10 cellular contexts compared by ENCODE assay signal in genomic region chr1:112744019-112744578, GRCh38. TPM values are rescaled to one million over a fixed set of nuclear protein-coding genes. Genes with fewer than 3 reads are reported as not detected.
DNase-seq lines count a peak whose midpoint lies in the region; ATAC-seq, FAIRE-seq and TF ChIP-seq lines count a peak whose summit lies in the region.
"Had no signal": no experiment of that assay in that cellular context is flagged by ENCODE, and none has a peak within 500 bp of the region (broad histone marks: within the 10 kb centered on the region; RNA-seq: fewer than 3 reads in every experiment).

No MANE protein-coding gene starts in this region.

- intact Hi-C loops in right lobe of liver (cut with DNase I) (no loop called here), HepG2 (cut with micrococcal nuclease; ENCODE audit: unreplicated experiment) (no loop called here), esophagus squamous epithelium (cut with DNase I) (no loop called here), aorta (cut with DNase I) (no loop called here)

- no peak overlapping the region for H3K4me3 ChIP-seq in right lobe of liver
- no peak overlapping the region for H3K4me3 ChIP-seq in HepG2 (replicated peaks in 1 of 3; ENCODE audit: insufficient read depth in 1 of 3, low read depth in 2 of 3, low read length in 3 of 3)
- H3K4me3 ChIP-seq in esophagus squamous epithelium: peak overlapping the region; percentile 14 to 59 (median 43)
- no peak overlapping the region for H3K4me3 ChIP-seq in aorta (ENCODE audit: low read length in 2 of 2)

- H3K36me3 Mint-ChIP-seq in naive B cell: no peaks in the 10 kb centered on the region
- H3K36me3 Mint-ChIP-seq: memory B cell had no signal

- H3K36me3 ChIP-seq in right lobe of liver (no peaks in the 10 kb centered on the region), HepG2 (replicated peaks in 1 of 2; ENCODE audit: control insufficient read depth in 1 of 2, insufficient read depth in 2 of 2, low read length in 2 of 2) (no peaks in the 10 kb centered on the region), esophagus squamous epithelium (no peaks in the 10 kb centered on the region), aorta (ENCODE audit: control insufficient read depth in 1 of 2, insufficient read depth in 2 of 2, low read length in 1 of 2) (no peaks in the 10 kb centered on the region)

- H3K27ac ChIP-seq in right lobe of liver: no peak overlapping the region
- H3K27ac ChIP-seq in HepG2 (ENCODE audit: extremely low read length, insufficient read depth, low read length): no peak overlapping the region
- H3K27ac ChIP-seq in esophagus squamous epithelium: no peak overlapping the region
- no peak overlapping the region for H3K27ac ChIP-seq in aorta (ENCODE audit: low read depth in 1 of 2, low read length in 2 of 2)

- H3K4me1 Mint-ChIP-seq in naive B cell: peaks cover 0 to 7% (median 4%) of the 10 kb centered on the region in 3 donors
- H3K4me1 Mint-ChIP-seq: memory B cell had no signal

- no peaks in the 10 kb centered on the region for H4K20me1 ChIP-seq in HepG2 (ENCODE audit: insufficient read depth, low read length)

- peaks cover 0 to 11% (median 2%) of the 10 kb centered on the region in 7 donors for H3K9me3 Mint-ChIP-seq in naive B cell

- no peak for TF ChIP-seq RAD21 in HepG2 (CRISPR knock-in tag; IDR thresholded peaks at IDR 0.05)

- no peak for FAIRE-seq in HepG2 (lab: Jason Lieb, UNC)

- no peak overlapping the region for H3K27ac Mint-ChIP-seq in naive B cell
- H3K27ac Mint-ChIP-seq: memory B cell had no signal

- BruUV-seq in HepG2 (replicated peaks; lab: Mats Ljungman, UMichigan): no TSS peak

- H3K4me1 ChIP-seq in right lobe of liver (no peaks in the 10 kb centered on the region), HepG2 (ENCODE audit: insufficient read depth, low read length) (no peaks in the 10 kb centered on the region), esophagus squamous epithelium (peaks cover 6 to 13% (median 10%) of the 10 kb centered on the region in 3 donors), aorta (ENCODE audit: control insufficient read depth in 1 of 2, insufficient read depth in 2 of 2, low read length in 2 of 2) (no peaks in the 10 kb centered on the region)

- H3K9me3 ChIP-seq in right lobe of liver: no peaks in the 10 kb centered on the region
- H3K9me3 ChIP-seq in HepG2 (ENCODE audit: low read length): no peaks in the 10 kb centered on the region
- no peaks in the 10 kb centered on the region for H3K9me3 ChIP-seq in esophagus squamous epithelium
- no peaks in the 10 kb centered on the region for H3K9me3 ChIP-seq in aorta (ENCODE audit: control insufficient read depth, low read length)

- H3K4me3 Mint-ChIP-seq in naive B cell: peak overlapping the region in 6 of 8 donors; percentile 11 to 81 (median 50)
- H3K4me3 Mint-ChIP-seq: memory B cell had no signal

- POLR2A ChIA-PET in HepG2 (lab: Yijun Ruan, JAX): no interaction called here

- CTCF ChIA-PET in HepG2 (lab: Yijun Ruan, JAX; ENCODE audit: low intra/inter-chr PET ratio, low total read pairs): no interaction called here

- TF ChIP-seq EP300 in HepG2 (IDR thresholded peaks at IDR 0.05; ENCODE audit: low read depth in 2 of 2, low read length in 2 of 2) (no peak), HepG2 (CRISPR knock-in tag; IDR thresholded peaks at IDR 0.05; ENCODE audit: borderline replicate concordance) (no peak)

- no peak overlapping the region for H2AFZ ChIP-seq in HepG2 (ENCODE audit: low read length)

- TF ChIP-seq CTCF in right lobe of liver (IDR thresholded peaks at IDR 0.05): peak in 1 of 4 donors; percentile 13
- TF ChIP-seq CTCF in HepG2 (CRISPR knock-in tag; IDR thresholded peaks at IDR 0.05): no peak
- TF ChIP-seq CTCF in esophagus squamous epithelium (IDR thresholded peaks at IDR 0.05): peak in 3 of 6 experiments; percentile 19 to 56 (median 20)
- no peak for TF ChIP-seq CTCF in GM20000 (IDR thresholded peaks at IDR 0.05; ENCODE audit: extremely low read depth, missing control alignments)

- peaks cover 66 to 84% (median 74%) of the 10 kb centered on the region in 3 donors for H3K27me3 Mint-ChIP-seq in naive B cell

- no peaks in the 10 kb centered on the region for H3K79me2 ChIP-seq in HepG2 (ENCODE audit: insufficient read depth, low read length)

- peaks cover 0 to 12% of the 10 kb centered on the region in 2 donors for H3K27me3 ChIP-seq in right lobe of liver
- H3K27me3 ChIP-seq in HepG2 (ENCODE audit: control insufficient read depth in 1 of 2, insufficient read depth in 2 of 2, low read length in 2 of 2): 0 out of 5 replicates have a peak, but pooled peaks cover 0 to 4% of the 10 kb centered on the region in 2 experiments
- peaks cover 0 to 46% (median 3%) of the 10 kb centered on the region in 4 donors for H3K27me3 ChIP-seq in esophagus squamous epithelium
- H3K27me3 ChIP-seq in aorta (ENCODE audit: control insufficient read depth in 1 of 2, insufficient read depth in 2 of 2, low read length in 1 of 2): no peaks in the 10 kb centered on the region

- DNase-seq in right lobe of liver: no peak
- no peak for DNase-seq in HepG2 (ENCODE audit: low spot score)
- DNase-seq in esophagus squamous epithelium (lab: John Stamatoyannopoulos, UW): no peak
- no peak for DNase-seq in naive B cell
- peak; percentile 58 to 82 for DNase-seq in aorta
- no peak for DNase-seq in activated naive CD4-positive, alpha-beta T cell (lab: John Stamatoyannopoulos, UW)
- no peak for DNase-seq in GM20000 (ENCODE audit: low spot score)
- DNase-seq: NCI-H2081 treated with DMSO at 0.1 percent for 48 hours had no signal

- peak; percentile 25 to 50 (median 36) for ATAC-seq in right lobe of liver
- ATAC-seq in HepG2: no peak
- no peak for ATAC-seq in naive B cell (ENCODE audit: low read depth in 2 of 2)
- peak; percentile 73 for ATAC-seq in aorta (ENCODE audit: low FRiP score)
- no peak for ATAC-seq in GM21723 (IDR thresholded peaks at IDR 0.05; ENCODE audit: unreplicated experiment)

- in situ Hi-C loops in HepG2 (cut with HindIII; ENCODE audit: extremely low pct_ligation_motif_present, low pct_unique_long_range_greater_than_20kb): no loop called here

- H3K4me2 ChIP-seq in HepG2 (ENCODE audit: low read depth, low read length): no peak overlapping the region

- no peak for TF ChIP-seq POLR2A in right lobe of liver (IDR thresholded peaks at IDR 0.05)
- no peak for TF ChIP-seq POLR2A in HepG2 (IDR thresholded peaks at IDR 0.05; ENCODE audit: insufficient read depth in 1 of 2, low read depth in 2 of 2, low read length in 2 of 2)
- TF ChIP-seq POLR2A in esophagus squamous epithelium (IDR thresholded peaks at IDR 0.05): no peak

- 20% methylated on average over 2 of the region's 58 CpGs for WGBS in right lobe of liver (ENCODE audit: insufficient coverage, low coverage, low lambda C conversion rate, missing lambda C conversion rate)
- 91% methylated on average over 34 of the region's 58 CpGs for WGBS in HepG2 (ENCODE audit: low lambda C conversion rate)
- 10% methylated on average over 2 of the region's 58 CpGs; no CpG with 5 or more reads in 1 of the 2 donors for WGBS in esophagus squamous epithelium, 2 donors
- WGBS in aorta, 2 donors: 3 to 5% methylated on average over 58 of the region's 58 CpGs

- no peak overlapping the region for H3K9ac ChIP-seq in HepG2 (ENCODE audit: insufficient read depth, low read depth, low read length)

RNA-seq across cellular contexts. Expression of gene PPM1J, which starts 29.0 kb away (rescaled TPM):
- 1 to 10 TPM in 1 of 6 experiments, under 1 TPM in 5; 0.15 to 1.2 (median 0.40) TPM for total RNA-seq in right lobe of liver
- total RNA-seq in HepG2 (2016; rRNA removed; fragmentation: Illumina TruSeq; extraction: Trizol): 0.07 TPM in 1 of 2 replicates, not detected in the other
- not detected in 2 replicates for total RNA-seq in HepG2 (2016; cell fraction: cytosol; rRNA removed; fragmentation: Illumina TruSeq; extraction: Trizol; ENCODE audit: low read depth)
- total RNA-seq in HepG2 (2016; cell fraction: insoluble cytoplasmic fraction; rRNA removed; fragmentation: Illumina TruSeq; extraction: Trizol): 0.09 and 0.11 TPM in 2 replicates
- 0.12 TPM in 1 of 2 replicates, not detected in the other for total RNA-seq in HepG2 (2016; cell fraction: membrane; rRNA removed; fragmentation: Illumina TruSeq; extraction: Trizol)
- total RNA-seq in HepG2 (2016; cell fraction: nucleus; rRNA removed; fragmentation: Illumina TruSeq; extraction: Trizol): not detected in 2 replicates
- polyA plus RNA-seq in HepG2 (2011; rRNA removed): 0.22 and 0.50 TPM in 2 replicates
- polyA plus RNA-seq in HepG2 (2011; cell fraction: cytosol; rRNA removed): 0.36 and 0.40 TPM in 2 replicates
- 1.2 TPM in 2 replicates for polyA plus RNA-seq in HepG2 (2011; cell fraction: nucleus; rRNA removed)
- polyA plus RNA-seq in HepG2 (2012): 0.32 and 0.37 TPM in 2 replicates
- polyA plus RNA-seq in HepG2 (2016; cell fraction: cytosol; fragmentation: Illumina TruSeq; extraction: Trizol; ENCODE audit: low read depth): not detected in 2 replicates
- not detected in 2 replicates for polyA plus RNA-seq in HepG2 (2016; cell fraction: insoluble cytoplasmic fraction; fragmentation: Illumina TruSeq; extraction: Trizol; ENCODE audit: low read depth)
- polyA plus RNA-seq in HepG2 (2016; cell fraction: membrane; fragmentation: Illumina TruSeq; extraction: Trizol; ENCODE audit: low read depth): 0.09 TPM in 1 of 2 replicates, not detected in the other
- not detected in 2 replicates for polyA plus RNA-seq in HepG2 (2016; cell fraction: nucleus; fragmentation: Illumina TruSeq; extraction: Trizol; ENCODE audit: insufficient read depth, low read depth)
- polyA minus RNA-seq in HepG2 (2011; rRNA and poly(A)+ RNA removed; ENCODE audit: low replicate concordance): 0.30 and 0.49 TPM in 2 replicates
- not detected in 2 replicates for polyA minus RNA-seq in HepG2 (2011; cell fraction: cytosol; rRNA and poly(A)+ RNA removed)
- not detected in 2 replicates for polyA minus RNA-seq in HepG2 (2011; cell fraction: nucleus; rRNA and poly(A)+ RNA removed)
- total RNA-seq in esophagus squamous epithelium: 1 to 10 TPM; 2.2 to 4.8 (median 2.9) TPM
- polyA plus RNA-seq in naive B cell (ENCODE audit: low read depth in 6 of 6): 1 to 10 TPM in 5 of 6 donors, under 1 TPM in 1; 0.48 to 3.1 (median 1.5) TPM
- 1 to 10 TPM; 3.7 to 4.3 TPM for total RNA-seq in aorta
- polyA plus RNA-seq in aorta: 1 to 10 TPM in 1 of 2 donors, not detected in 1; 7.1 TPM

RNA-seq across cellular contexts. Expression of gene RHOC, which starts 37.2 kb away (rescaled TPM):
- total RNA-seq in right lobe of liver (100 to 1,000 TPM in 3 of 6 experiments, 10 to 100 TPM in 3; 47.9 to 207 (median 107) TPM), HepG2 (2016; rRNA removed; fragmentation: Illumina TruSeq; extraction: Trizol) (64.3 and 67.4 TPM in 2 replicates), esophagus squamous epithelium (100 to 1,000 TPM in 2 of 4 donors, 10 to 100 TPM in 2; 49.9 to 108 (median 78.0) TPM), aorta (100 to 1,000 TPM; 269 to 316 TPM)
- total RNA-seq in HepG2 (2016; cell fraction: cytosol; rRNA removed; fragmentation: Illumina TruSeq; extraction: Trizol; ENCODE audit: low read depth): 40.7 and 41.9 TPM in 2 replicates
- total RNA-seq in HepG2 (2016; cell fraction: insoluble cytoplasmic fraction; rRNA removed; fragmentation: Illumina TruSeq; extraction: Trizol): 68.8 and 78.0 TPM in 2 replicates
- 52.1 and 54.9 TPM in 2 replicates for total RNA-seq in HepG2 (2016; cell fraction: membrane; rRNA removed; fragmentation: Illumina TruSeq; extraction: Trizol)
- 31.5 and 32.7 TPM in 2 replicates for total RNA-seq in HepG2 (2016; cell fraction: nucleus; rRNA removed; fragmentation: Illumina TruSeq; extraction: Trizol)
- polyA plus RNA-seq in HepG2 (2011; rRNA removed) (182 and 203 TPM in 2 replicates), naive B cell (ENCODE audit: low read depth in 6 of 6) (10 to 100 TPM; 34.7 to 85.7 (median 52.0) TPM), aorta (100 to 1,000 TPM; 433 to 540 TPM)
- 242 and 267 TPM in 2 replicates for polyA plus RNA-seq in HepG2 (2011; cell fraction: cytosol; rRNA removed)
- 113 and 161 TPM in 2 replicates for polyA plus RNA-seq in HepG2 (2011; cell fraction: nucleus; rRNA removed)
- 110 and 146 TPM in 2 replicates for polyA plus RNA-seq in HepG2 (2012)
- polyA plus RNA-seq in HepG2 (2016; cell fraction: cytosol; fragmentation: Illumina TruSeq; extraction: Trizol; ENCODE audit: low read depth): 46.2 and 50.8 TPM in 2 replicates
- polyA plus RNA-seq in HepG2 (2016; cell fraction: insoluble cytoplasmic fraction; fragmentation: Illumina TruSeq; extraction: Trizol; ENCODE audit: low read depth): 85.4 and 98.1 TPM in 2 replicates
- polyA plus RNA-seq in HepG2 (2016; cell fraction: membrane; fragmentation: Illumina TruSeq; extraction: Trizol; ENCODE audit: low read depth): 52.0 and 55.8 TPM in 2 replicates
- 65.0 and 66.7 TPM in 2 replicates for polyA plus RNA-seq in HepG2 (2016; cell fraction: nucleus; fragmentation: Illumina TruSeq; extraction: Trizol; ENCODE audit: insufficient read depth, low read depth)
- 93.1 and 215 TPM in 2 replicates for polyA minus RNA-seq in HepG2 (2011; rRNA and poly(A)+ RNA removed; ENCODE audit: low replicate concordance)
- polyA minus RNA-seq in HepG2 (2011; cell fraction: cytosol; rRNA and poly(A)+ RNA removed): 55.3 and 74.0 TPM in 2 replicates
- 47.8 and 64.6 TPM in 2 replicates for polyA minus RNA-seq in HepG2 (2011; cell fraction: nucleus; rRNA and poly(A)+ RNA removed)

Comparison
In these comparisons a context has a peak if more than half of its experiments do, and no peak if none do; other contexts are left out.
1. ATAC-seq: peak in right lobe of liver (4 of 4) and aorta (single experiment); none in HepG2 (single experiment), naive B cell (0 of 2) and GM21723 (single experiment).
2. DNase-seq: peak in aorta (2 of 2); none in right lobe of liver (0 of 3), HepG2 (single experiment), esophagus squamous epithelium (single experiment), naive B cell (single experiment), activated naive CD4-positive, alpha-beta T cell (0 of 4) and GM20000 (single experiment).
3. H3K4me3 ChIP-seq: peak in esophagus squamous epithelium (4 of 4); none in right lobe of liver (0 of 3), HepG2 (0 of 3) and aorta (0 of 2).